27 cellular contexts compared by ENCODE assay signal in genomic region chr3:158053386-158053785, GRCh38. TPM values are rescaled to one million over a fixed set of nuclear protein-coding genes. Genes with fewer than 3 reads are reported as not detected.
"Had no signal": no experiment of that assay in that cellular context is flagged by ENCODE, and none has a peak within 500 bp of the region (broad histone marks: within the 10 kb centered on the region; RNA-seq: fewer than 3 reads in every experiment).

No MANE protein-coding gene starts in this region.

- H3K79me2 ChIP-seq: parathyroid adenoma had no signal

- H3K4me2 ChIP-seq: neural progenitor cell had no signal

- H3K9me3 ChIP-seq: ovary, right lobe of liver, sigmoid colon, thoracic aorta, thyroid gland, upper lobe of left lung, vagina had no signal

- ATAC-seq: naive thymus-derived CD4-positive, alpha-beta T cell; natural killer cell; right cardiac atrium; right lobe of liver; stimulated activated effector memory CD8-positive, alpha-beta T cell treated with anti-CD3 and anti-CD28 coated beads, Interleukin-12 subunit alpha, Interleukin-12 subunit beta, amount 100 ng/mL, for 72 hours; stimulated activated naive B cell treated with anti-CD40 and anti-IgM and Interleukin-4, amounts not matched to agents 10 μg/mL and 1 μg/mL and 100 μg/mL, for 72 hours had no signal

- H3K27ac ChIP-seq: neural progenitor cell, ovary, parathyroid adenoma, right lobe of liver, sigmoid colon, stomach, thoracic aorta, thyroid gland, tibial nerve, upper lobe of left lung, vagina had no signal

- H3K4me3 ChIP-seq: neural progenitor cell, ovary, right lobe of liver, sigmoid colon, stomach, thoracic aorta, thyroid gland, tibial nerve, upper lobe of left lung, vagina had no signal

- H3K27me3 ChIP-seq: neural progenitor cell, ovary, right lobe of liver, sigmoid colon, stomach, thyroid gland, tibial nerve, upper lobe of left lung, vagina had no signal

- H3K9ac ChIP-seq: neural progenitor cell, parathyroid adenoma had no signal

- DNase-seq: naive thymus-derived CD4-positive, alpha-beta T cell; natural killer cell; occipital lobe; ovary; posterior cingulate gyrus; right cardiac atrium; right lobe of liver; sigmoid colon; small intestine; stimulated activated CD4-positive, alpha-beta T cell treated with anti-CD3 and anti-CD28 coated beads, Interleukin-15, amount 100 ng/mL, for 24 hours; stimulated activated CD4-positive, alpha-beta T cell treated with anti-CD3 and anti-CD28 coated beads, Interleukin-2, amount 100 ng/mL, for 24 hours; stimulated activated CD4-positive, alpha-beta T cell treated with anti-CD3 and anti-CD28 coated beads, Interleukin-2, amount 100 ng/mL, for 48 hours; stimulated activated CD4-positive, alpha-beta T cell treated with anti-CD3 and anti-CD28 coated beads, Interleukin-4, amount 100 ng/mL, for 24 hours; stimulated activated naive B cell treated with anti-CD40 and anti-IgM and Interleukin-4, amounts not matched to agents 10 μg/mL and 1 μg/mL and 100 μg/mL, for 72 hours; stimulated activated naive CD4-positive, alpha-beta T cell treated with Interleukin-2 at 50 U/mL for 16 hours; stomach; thyroid gland; trophoblast cell; upper lobe of left lung had no signal

- H3K4me1 ChIP-seq: neural progenitor cell, parathyroid adenoma, right lobe of liver, sigmoid colon, stomach, thyroid gland, tibial nerve, upper lobe of left lung, vagina had no signal

- H3K36me3 ChIP-seq: ovary, right lobe of liver, sigmoid colon, stomach, thoracic aorta, thyroid gland, tibial nerve, upper lobe of left lung, vagina had no signal

- FAIRE-seq: small intestine, urothelium cell line had no signal

- H2AFZ ChIP-seq: neural progenitor cell, parathyroid adenoma had no signal

RNA-seq across cellular contexts. Expression of gene SHOX2, which starts 52.8 kb away (rescaled TPM):
- polyA plus RNA-seq: naive thymus-derived CD4-positive, alpha-beta T cell; neural cell had no signal
